21 cellular contexts compared by ENCODE assay signal in genomic region chr3:64475037-64475436, GRCh38.
DNase-seq lines count a peak whose midpoint lies in the region; ATAC-seq, FAIRE-seq and TF ChIP-seq lines count a peak whose summit lies in the region.
"Had no signal": no experiment of that assay in that cellular context is flagged by ENCODE, and none has a peak within 500 bp of the region (broad histone marks: within the 10 kb centered on the region; RNA-seq: fewer than 3 reads in every experiment).

No MANE protein-coding gene starts in this region.

- no peak overlapping the region for H3K27ac ChIP-seq in foreskin keratinocyte

- ATAC-seq in foreskin keratinocyte = no peak
- no peak for ATAC-seq in HG03280 (IDR thresholded peaks at IDR 0.05; ENCODE audit: unreplicated experiment)
- ATAC-seq in stimulated activated naive CD8-positive, alpha-beta T cell treated with anti-CD3 and anti-CD28 coated beads, Interleukin-15, amount 100 ng/mL, for 72 hours = no peak
- ATAC-seq in omental fat pad (ENCODE audit: low FRiP score) = no peak
- ATAC-seq: Panc1, Right ventricle myocardium inferior had no signal

- no peak for FAIRE-seq in bronchial epithelial cell (lab: Jason Lieb, UNC)

- no peaks in the 10 kb centered on the region for H3K36me3 Mint-ChIP-seq in HFFc6 (ENCODE audit: low read depth)

- H3K36me3 ChIP-seq in bronchial epithelial cell (ENCODE audit: control insufficient read depth, insufficient read depth, low read length) = no peaks in the 10 kb centered on the region

- H3K9me3 Mint-ChIP-seq in HFFc6 = 0 out of 2 replicates have a peak, but pooled peaks cover under 1% of the 10 kb centered on the region
- H3K9me3 Mint-ChIP-seq in stimulated activated naive CD8-positive, alpha-beta T cell treated with anti-CD3 and anti-CD28 coated beads, Interleukin-15, amount 100 ng/mL, for 72 hours = no peaks in the 10 kb centered on the region
- H3K9me3 Mint-ChIP-seq: CD4-positive, alpha-beta T cell had no signal

- H3K27me3 ChIP-seq in bronchial epithelial cell (ENCODE audit: control insufficient read depth, insufficient read depth, low read length) (no peaks in the 10 kb centered on the region), foreskin keratinocyte (peaks cover 27% of the 10 kb centered on the region)

- H3K4me1 Mint-ChIP-seq in HFFc6 (ENCODE audit: low read depth) = peaks cover 7% of the 10 kb centered on the region; the same call in 1 of the 2 replicates
- H3K4me1 Mint-ChIP-seq in stimulated activated naive CD8-positive, alpha-beta T cell treated with anti-CD3 and anti-CD28 coated beads, Interleukin-15, amount 100 ng/mL, for 72 hours = no peaks in the 10 kb centered on the region

- no peak overlapping the region for H3K27ac Mint-ChIP-seq in HFFc6
- H3K27ac Mint-ChIP-seq in stimulated activated naive CD8-positive, alpha-beta T cell treated with anti-CD3 and anti-CD28 coated beads, Interleukin-15, amount 100 ng/mL, for 72 hours = no peak overlapping the region
- H3K27ac Mint-ChIP-seq: CD4-positive, alpha-beta T cell had no signal

- DNase-seq in AG09309 (ENCODE audit: low read depth) (no peak), HFFc6 (no peak), bronchial epithelial cell (ENCODE audit: low read depth) (no peak), foreskin keratinocyte (no peak), omental fat pad (ENCODE audit: low spot score) (no peak), HuH-7.5 (ENCODE audit: low spot score) (no peak)
- DNase-seq in stimulated activated naive CD8-positive, alpha-beta T cell treated with anti-CD3 and anti-CD28 coated beads, Interleukin-15, amount 100 ng/mL, for 72 hours = no peak
- DNase-seq: Calu3; CD4-positive, alpha-beta T cell; DND-41; GDM1; KG1; NCI-H1092 treated with DMSO at 0.1 percent for 48 hours; NCI-H1694; NCI-H2107; NCI-H345; NCI-H69; SK-N-SH had no signal

- H3K4me3 ChIP-seq in AG09309 (ENCODE audit: control insufficient read depth, low read depth, low read length) (no peak overlapping the region), bronchial epithelial cell (ENCODE audit: low read depth, low read length) (no peak overlapping the region)

- H3K27me3 Mint-ChIP-seq in HFFc6 (ENCODE audit: insufficient read depth) = peaks cover 34% of the 10 kb centered on the region
- H3K27me3 Mint-ChIP-seq in stimulated activated naive CD8-positive, alpha-beta T cell treated with anti-CD3 and anti-CD28 coated beads, Interleukin-15, amount 100 ng/mL, for 72 hours = peaks cover 54% of the 10 kb centered on the region

- no peaks in the 10 kb centered on the region for H3K4me1 ChIP-seq in foreskin keratinocyte

- TF ChIP-seq CTCF in AG09309 (IDR thresholded peaks at IDR 0.05; ENCODE audit: control insufficient read depth, insufficient read depth, low read depth, low read length, missing control alignments) (peak; percentile 13), HFFc6 (IDR thresholded peaks at IDR 0.05) (peak; percentile 23; the same call in 1 of the 2 replicates), bronchial epithelial cell (IDR thresholded peaks at IDR 0.05; ENCODE audit: insufficient read depth, low read length, severe bottlenecking) (peak; percentile 9), foreskin keratinocyte (conservative IDR thresholded peaks at IDR 0.05) (peak; percentile 9), omental fat pad (IDR thresholded peaks at IDR 0.05) (no peak)

- H3K4me3 Mint-ChIP-seq in HFFc6 = no peak overlapping the region
- H3K4me3 Mint-ChIP-seq in stimulated activated naive CD8-positive, alpha-beta T cell treated with anti-CD3 and anti-CD28 coated beads, Interleukin-15, amount 100 ng/mL, for 72 hours = no peak overlapping the region
- H3K4me3 Mint-ChIP-seq: CD4-positive, alpha-beta T cell had no signal

Comparison
In these comparisons a context has a peak if more than half of its experiments do, and no peak if none do; other contexts are left out.
1. CTCF ChIP-seq: peak in AG09309 (single experiment), HFFc6 (single experiment), bronchial epithelial cell (single experiment) and foreskin keratinocyte (single experiment); none in omental fat pad (0 of 3).